In genomic region chr1:21601278-21602048, GRCh38 we compare ENCODE assay signal across 22 cellular contexts.
"Had no signal": no experiment of that assay in that cellular context is flagged by ENCODE, and none has a peak within 500 bp of the region (broad histone marks: within the 10 kb centered on the region; RNA-seq: fewer than 3 reads in every experiment).

No MANE protein-coding gene starts in this region.

- H3K4me3 ChIP-seq: colonic mucosa, coronary artery, dorsolateral prefrontal cortex, esophagus muscularis mucosa, esophagus squamous epithelium, gastrocnemius medialis, gastroesophageal sphincter, heart left ventricle, heart right ventricle had no signal

- H3K36me3 ChIP-seq: colonic mucosa, esophagus muscularis mucosa, esophagus squamous epithelium, gastrocnemius medialis, gastroesophageal sphincter, heart left ventricle, heart right ventricle had no signal

- H3K9me3 ChIP-seq: colonic mucosa, esophagus muscularis mucosa, esophagus squamous epithelium, gastrocnemius medialis, gastroesophageal sphincter, heart left ventricle, heart right ventricle had no signal

- H3K27ac ChIP-seq: colonic mucosa, coronary artery, epithelial cell of prostate, esophagus muscularis mucosa, esophagus squamous epithelium, foreskin keratinocyte, gastrocnemius medialis, gastroesophageal sphincter, heart left ventricle, heart right ventricle had no signal

- DNase-seq: colonic mucosa; cortex of kidney; dermis blood vessel endothelial cell; dorsolateral prefrontal cortex; effector CD4-positive, alpha-beta T cell; effector CD8-positive, alpha-beta T cell; effector memory CD8-positive, alpha-beta T cell; endodermal cell; erythroblast; esophagus squamous epithelium; foreskin fibroblast; foreskin keratinocyte; foreskin melanocyte; gastrocnemius medialis; glutamatergic neuron; head of caudate nucleus; heart left ventricle; heart right ventricle had no signal

- H3K4me1 ChIP-seq: colonic mucosa, esophagus muscularis mucosa, esophagus squamous epithelium, foreskin keratinocyte, gastrocnemius medialis, gastroesophageal sphincter, heart left ventricle, heart right ventricle had no signal

- H3K27me3 ChIP-seq: colonic mucosa, dorsolateral prefrontal cortex had no signal
